ENCODE assay signal across 9 cellular contexts in the genomic region with DNA sequence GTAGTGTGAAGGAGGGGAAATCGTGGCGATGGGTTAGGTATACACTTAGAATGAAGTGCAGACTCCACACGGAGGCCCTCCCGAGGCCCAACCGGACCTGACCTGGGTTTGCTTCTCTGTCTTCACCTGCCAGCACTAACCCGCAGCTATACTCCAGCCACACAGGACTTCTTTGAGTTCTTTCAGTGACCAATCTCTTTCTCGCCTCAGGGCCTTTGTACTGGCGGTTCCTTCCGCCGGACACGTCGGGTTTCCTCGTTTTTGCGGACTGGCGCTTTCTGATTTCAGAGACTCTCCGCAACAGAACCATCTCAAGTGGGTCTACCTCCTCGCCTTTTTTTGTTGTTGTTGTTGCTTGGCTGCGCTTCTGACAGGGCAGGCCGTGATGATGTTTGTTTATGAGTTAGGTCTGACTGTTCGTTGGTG. TPM values are rescaled to one million over a fixed set of nuclear protein-coding genes. Genes with fewer than 3 reads are reported as not detected.
DNase-seq lines count a peak whose midpoint lies in the region; ATAC-seq, FAIRE-seq and TF ChIP-seq lines count a peak whose summit lies in the region.
"Had no signal": no experiment of that assay in that cellular context is flagged by ENCODE, and none has a peak within 500 bp of the region (broad histone marks: within the 10 kb centered on the region; RNA-seq: fewer than 3 reads in every experiment).

A gene with protein sequence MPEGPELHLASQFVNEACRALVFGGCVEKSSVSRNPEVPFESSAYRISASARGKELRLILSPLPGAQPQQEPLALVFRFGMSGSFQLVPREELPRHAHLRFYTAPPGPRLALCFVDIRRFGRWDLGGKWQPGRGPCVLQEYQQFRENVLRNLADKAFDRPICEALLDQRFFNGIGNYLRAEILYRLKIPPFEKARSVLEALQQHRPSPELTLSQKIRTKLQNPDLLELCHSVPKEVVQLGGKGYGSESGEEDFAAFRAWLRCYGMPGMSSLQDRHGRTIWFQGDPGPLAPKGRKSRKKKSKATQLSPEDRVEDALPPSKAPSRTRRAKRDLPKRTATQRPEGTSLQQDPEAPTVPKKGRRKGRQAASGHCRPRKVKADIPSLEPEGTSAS (plus strand): TSS at position 244 of the 426 bp plus-strand sequence. CDS start 1,867 bp downstream, outside the sequence.

- H3K27ac Mint-ChIP-seq in endodermal cell: no peak within 1 kb of the TSS
- peak within 1 kb of the TSS; percentile 65 to 96 (median 84) for H3K27ac Mint-ChIP-seq in naive thymus-derived CD8-positive, alpha-beta T cell

- peak in 1 of 2 donors; percentile 5 for ATAC-seq in naive thymus-derived CD8-positive, alpha-beta T cell
- ATAC-seq in HG02870 (IDR thresholded peaks at IDR 0.05; ENCODE audit: unreplicated experiment) (no peak), HG03469 (IDR thresholded peaks at IDR 0.05; ENCODE audit: unreplicated experiment) (no peak), GM19324 (IDR thresholded peaks at IDR 0.05; ENCODE audit: low FRiP score, unreplicated experiment) (no peak)

- H3K36me3 Mint-ChIP-seq in endodermal cell (ENCODE audit: low read depth): no peaks in the 10 kb centered on the region
- H3K36me3 Mint-ChIP-seq in naive thymus-derived CD8-positive, alpha-beta T cell: peaks cover 0 to 3% (median 0%) of the 10 kb centered on the region in 3 donors

- DNase-seq in Peyer's patch: no peak
- peak; percentile 72 for DNase-seq in endodermal cell
- DNase-seq in naive thymus-derived CD8-positive, alpha-beta T cell: no peak
- DNase-seq in GM12892 (ENCODE audit: insufficient read length): no peak

- WGBS in endodermal cell (ENCODE audit: insufficient coverage in 1 of 2, insufficient read length in 1 of 2), 2 experiments: 40 to 58% methylated on average over 11 to 20 of the region's 20 CpGs

- H3K27ac ChIP-seq in DOHH2 (ENCODE audit: low read depth, low read length): peak within 1 kb of the TSS; percentile 95
- peak within 1 kb of the TSS; percentile 61 to 81 (median 66) for H3K27ac ChIP-seq in Peyer's patch
- H3K27ac ChIP-seq in endodermal cell (ENCODE audit: low read depth, low read length): no peak within 1 kb of the TSS
- H3K27ac ChIP-seq: KMS-11 had no signal

- peak within 1 kb of the TSS; percentile 68 for H3K9ac ChIP-seq in endodermal cell (ENCODE audit: extremely low read depth, low read length, poor library complexity, severe bottlenecking)
- H3K9ac ChIP-seq: KMS-11 had no signal

- H3K4me1 ChIP-seq in DOHH2 (ENCODE audit: control insufficient read depth, low read length): peaks cover 68% of the 10 kb centered on the region
- peaks cover 0 to 18% (median 8%) of the 10 kb centered on the region in 4 donors for H3K4me1 ChIP-seq in Peyer's patch
- no peaks in the 10 kb centered on the region for H3K4me1 ChIP-seq in endodermal cell (ENCODE audit: control insufficient read depth, insufficient read depth, low read length)

- H3K9me3 ChIP-seq in DOHH2 (ENCODE audit: control insufficient read depth, insufficient read depth, low read length): peaks cover 5% of the 10 kb centered on the region; the same call in 1 of the 2 replicates
- H3K9me3 ChIP-seq in Peyer's patch: peaks cover 0 to 26% (median 0%) of the 10 kb centered on the region in 4 donors
- H3K9me3 ChIP-seq in endodermal cell (ENCODE audit: control insufficient read depth, low read length): no peaks in the 10 kb centered on the region

- peak within 1 kb of the TSS; percentile 98 for H3K4me3 ChIP-seq in DOHH2 (ENCODE audit: low read length)
- peak within 1 kb of the TSS; percentile 56 to 89 (median 73) for H3K4me3 ChIP-seq in Peyer's patch
- H3K4me3 ChIP-seq in endodermal cell (ENCODE audit: low read length): peak within 1 kb of the TSS; percentile 87

- POLR2A ChIA-PET in naive thymus-derived CD8-positive, alpha-beta T cell (lab: Charles Lee): interaction anchor here (0.6 to 7.3 kb wide), 6 partner anchors 16 to 472 kb away, joined by 3 to 76 read pairs (median 4); partner anchors contain the start of genes IMP3 and MAN2C1

- H3K9me3 Mint-ChIP-seq in endodermal cell: no peaks in the 10 kb centered on the region
- peaks cover 0 to 27% (median 4%) of the 10 kb centered on the region in 9 donors for H3K9me3 Mint-ChIP-seq in naive thymus-derived CD8-positive, alpha-beta T cell

- no peak for FAIRE-seq in GM12892 (lab: Jason Lieb, UNC)

- peaks cover 40% of the 10 kb centered on the region for H3K27me3 Mint-ChIP-seq in endodermal cell (ENCODE audit: insufficient read depth)
- peaks cover 0 to 3% (median 0%) of the 10 kb centered on the region in 5 donors for H3K27me3 Mint-ChIP-seq in naive thymus-derived CD8-positive, alpha-beta T cell

- H3K9me2 ChIP-seq in DOHH2 (replicated peaks; ENCODE audit: control insufficient read depth, low read length): no peaks in the 10 kb centered on the region

- H3F3A ChIP-seq in DOHH2 (ENCODE audit: control insufficient read depth, insufficient read depth): peaks cover 25% of the 10 kb centered on the region

- H3K27me3 ChIP-seq in DOHH2 (ENCODE audit: control insufficient read depth, low read length) (no peaks in the 10 kb centered on the region), Peyer's patch (no peaks in the 10 kb centered on the region), endodermal cell (ENCODE audit: control insufficient read depth, insufficient read depth, low read length, poor library complexity, severe bottlenecking) (peaks cover 12% of the 10 kb centered on the region)

- peak within 1 kb of the TSS; percentile 82 for H3K4me3 Mint-ChIP-seq in endodermal cell
- H3K4me3 Mint-ChIP-seq in naive thymus-derived CD8-positive, alpha-beta T cell: peak within 1 kb of the TSS; percentile 81 to 93 (median 88)

- TF ChIP-seq CTCF in DOHH2 (IDR thresholded peaks at IDR 0.05; ENCODE audit: low read depth, low read length, poor library complexity, severe bottlenecking) (no peak), Peyer's patch (IDR thresholded peaks at IDR 0.05) (no peak), endodermal cell (conservative IDR thresholded peaks at IDR 0.05) (no peak)

- H3K4me2 ChIP-seq in DOHH2 (ENCODE audit: low read length): peak within 1 kb of the TSS; percentile 85
- H3K4me2 ChIP-seq: KMS-11 had no signal

- no peaks in the 10 kb centered on the region for H4K20me1 ChIP-seq in DOHH2 (ENCODE audit: control insufficient read depth, insufficient read depth, low read depth, low read length)

- peaks cover 32% of the 10 kb centered on the region for H3K79me2 ChIP-seq in DOHH2 (ENCODE audit: control insufficient read depth, low read length)

- H3K36me3 ChIP-seq in DOHH2 (ENCODE audit: control insufficient read depth, low read length) (peaks cover 44% of the 10 kb centered on the region), Peyer's patch (no peaks in the 10 kb centered on the region), endodermal cell (ENCODE audit: control insufficient read depth, insufficient read depth, low read length) (no peaks in the 10 kb centered on the region)

- H3K4me1 Mint-ChIP-seq in endodermal cell: peaks cover 2% of the 10 kb centered on the region
- peaks cover 17 to 48% (median 44%) of the 10 kb centered on the region in 4 donors for H3K4me1 Mint-ChIP-seq in naive thymus-derived CD8-positive, alpha-beta T cell

- TF ChIP-seq POLR2A in Peyer's patch (IDR thresholded peaks at IDR 0.05) (no peak), GM12892 (IDR thresholded peaks at IDR 0.05; ENCODE audit: low read depth, low read length) (no peak)

RNA-seq across cellular contexts. Expression of the gene that starts here (rescaled TPM):
- total RNA-seq in Peyer's patch (100 to 1,000 TPM in 3 of 4 donors, 10 to 100 TPM in 1; 63.7 to 173 (median 112) TPM), endodermal cell (10 to 100 TPM; 20.2 to 25.7 TPM)
- 9.0 TPM for polyA plus RNA-seq in endodermal cell (2013, experiment 1 of 2)
- polyA plus RNA-seq in endodermal cell (2013, experiment 2 of 2): 8.1 TPM
- total RNA-seq in naive thymus-derived CD8-positive, alpha-beta T cell: 1 to 10 TPM; 6.1 to 9.2 TPM
- 1 to 10 TPM; 2.1 to 3.5 (median 2.2) TPM for polyA plus RNA-seq in naive thymus-derived CD8-positive, alpha-beta T cell
- 7.1 TPM for polyA plus RNA-seq in GM12892 (2012; ENCODE audit: missing spikeins)
